ENCODE assay signal across 8 cellular contexts in genomic region chr20:32672315-32672981, GRCh38. TPM values are rescaled to one million over a fixed set of nuclear protein-coding genes. Genes with fewer than 3 reads are reported as not detected.
DNase-seq lines count a peak whose midpoint lies in the region; ATAC-seq and TF ChIP-seq lines count a peak whose summit lies in the region.

No MANE protein-coding gene starts in this region.

- POLR2A ChIA-PET in activated B cell treated with CpG ODN at 0.5 μM for 24 hours (lab: Charles Lee) = interaction anchor here (1.2 to 1.5 kb wide), 3 partner anchors 10 to 137 kb away, joined by 3 to 4 read pairs (median 3); partner anchors contain the start of gene COMMD7

- TF ChIP-seq CTCF in activated B cell treated with CpG ODN at 0.5 μM for 24 hours (IDR thresholded peaks at IDR 0.05) (no peak), progenitor cell of endocrine pancreas (IDR thresholded peaks at IDR 0.05; ENCODE audit: unreplicated experiment) (no peak)

- H3K4me1 Mint-ChIP-seq in activated B cell treated with CpG ODN at 0.5 μM for 24 hours (peaks cover 28% of the 10 kb centered on the region), progenitor cell of endocrine pancreas (ENCODE audit: low read depth) (no peaks in the 10 kb centered on the region)

- intact Hi-C loops in activated B cell treated with CpG ODN at 0.5 μM for 24 hours (cut with micrococcal nuclease) = loop anchor here (10.0 kb wide), 1 partner anchor 622 kb away; no protein-coding TSS in a partner anchor

- DNase-seq in NCI-H510A treated with DMSO at 0.1 percent for 48 hours (lab: John Stamatoyannopoulos, UW) (peak; percentile 37), NCI-H510A (lab: John Stamatoyannopoulos, UW) (no peak), activated B cell treated with CpG ODN at 0.5 μM for 24 hours (no peak), progenitor cell of endocrine pancreas (ENCODE audit: low spot score, unreplicated experiment) (no peak), dermis blood vessel endothelial cell (no peak), T-helper 9 cell (no peak)
- no peak for DNase-seq in stimulated activated CD4-positive, alpha-beta T cell treated with anti-CD3 and anti-CD28 coated beads, Interleukin-4, amount 100 ng/mL, for 24 hours

- H3K27me3 Mint-ChIP-seq in activated B cell treated with CpG ODN at 0.5 μM for 24 hours = no peaks in the 10 kb centered on the region
- H3K27me3 Mint-ChIP-seq in progenitor cell of endocrine pancreas = peaks cover 3% of the 10 kb centered on the region

- peak; percentile 21 for ATAC-seq in HG03095 (IDR thresholded peaks at IDR 0.05; ENCODE audit: unreplicated experiment)
- ATAC-seq in activated B cell treated with CpG ODN at 0.5 μM for 24 hours (ENCODE audit: low read depth) = peak; percentile 21

- H3K9me3 Mint-ChIP-seq in activated B cell treated with CpG ODN at 0.5 μM for 24 hours (no peaks in the 10 kb centered on the region), progenitor cell of endocrine pancreas (ENCODE audit: low read depth) (no peaks in the 10 kb centered on the region)

- CTCF ChIA-PET in activated B cell treated with CpG ODN at 0.5 μM for 24 hours (lab: Charles Lee) = interaction anchor here (1.2 to 4.4 kb wide), 3 partner anchors 11 to 118 kb away, joined by 3 to 78 read pairs (median 3); no protein-coding TSS in a partner anchor

- H3K36me3 Mint-ChIP-seq in activated B cell treated with CpG ODN at 0.5 μM for 24 hours (ENCODE audit: low read depth) (no peaks in the 10 kb centered on the region), progenitor cell of endocrine pancreas (ENCODE audit: insufficient read depth) (no peaks in the 10 kb centered on the region)

- H3K4me3 Mint-ChIP-seq in activated B cell treated with CpG ODN at 0.5 μM for 24 hours (peak overlapping the region; percentile 55), progenitor cell of endocrine pancreas (ENCODE audit: low read depth) (no peak overlapping the region)

- peak overlapping the region; percentile 80 for H3K27ac Mint-ChIP-seq in activated B cell treated with CpG ODN at 0.5 μM for 24 hours
- H3K27ac Mint-ChIP-seq in progenitor cell of endocrine pancreas = peak overlapping the region; percentile 15

RNA-seq across cellular contexts. Expression of gene C20orf203, which starts 1.3 kb away (rescaled TPM):
- total RNA-seq in activated B cell treated with CpG ODN at 0.5 μM for 24 hours = 0.05 TPM in 1 of 2 replicates, not detected in the other
- total RNA-seq in progenitor cell of endocrine pancreas = 0.10 and 0.24 TPM in 2 replicates
- total RNA-seq in dermis blood vessel endothelial cell = not detected in 2 replicates
